19 cellular contexts compared by ENCODE assay signal in the genomic region with DNA sequence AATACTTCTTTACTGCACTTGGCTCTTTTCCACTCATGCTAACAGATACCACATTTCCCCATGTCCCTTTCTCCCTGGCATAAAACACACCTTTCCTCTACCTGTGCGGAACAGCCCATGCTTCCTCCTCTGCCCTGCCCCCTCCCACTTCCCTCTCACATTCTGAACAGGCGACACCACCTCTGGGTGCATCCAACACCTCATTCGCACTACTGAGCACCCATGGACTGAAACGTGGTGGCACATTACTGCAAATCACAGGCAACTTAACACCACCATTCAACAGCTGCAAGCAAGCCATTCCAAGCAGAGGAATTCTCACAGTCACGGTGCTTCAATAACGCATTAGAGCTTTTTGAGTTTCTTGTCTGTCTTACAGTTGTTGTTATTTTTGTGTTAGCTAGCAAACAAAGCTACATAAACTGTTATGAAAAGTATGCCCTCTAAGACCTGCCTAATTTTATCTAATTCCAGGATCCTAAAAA.
"Had no signal": no experiment of that assay in that cellular context is flagged by ENCODE, and none has a peak within 500 bp of the region (broad histone marks: within the 10 kb centered on the region; RNA-seq: fewer than 3 reads in every experiment).

No MANE protein-coding gene starts in this region.

- H3K4me3 Mint-ChIP-seq: activated CD4-positive, alpha-beta memory T cell treated with anti-CD3 and anti-CD28 coated beads for 36 hours; activated naive CD4-positive, alpha-beta T cell treated with anti-CD3 and anti-CD28 coated beads, Interleukin-2, amount 50 U/mL, for 24 hours; stimulated activated naive B cell treated with anti-CD40 and anti-IgM and Interleukin-4, amounts not matched to agents 10 μg/mL and 1 μg/mL and 100 μg/mL, for 72 hours had no signal

- H3K27ac ChIP-seq: adrenal gland, colonic mucosa, parathyroid adenoma, tibial nerve, VCaP had no signal

- H3K4me1 ChIP-seq: adrenal gland, colonic mucosa, tibial nerve had no signal

- H3K9ac ChIP-seq: parathyroid adenoma had no signal

- ATAC-seq: stimulated activated naive B cell treated with anti-CD40 and anti-IgM and Interleukin-4, amounts not matched to agents 10 μg/mL and 1 μg/mL and 100 μg/mL, for 72 hours had no signal

- H3K4me1 Mint-ChIP-seq: activated naive CD4-positive, alpha-beta T cell treated with anti-CD3 and anti-CD28 coated beads, Interleukin-2, amount 50 U/mL, for 24 hours; stimulated activated naive B cell treated with anti-CD40 and anti-IgM and Interleukin-4, amounts not matched to agents 10 μg/mL and 1 μg/mL and 100 μg/mL, for 72 hours had no signal

- H3K27ac Mint-ChIP-seq: activated CD4-positive, alpha-beta memory T cell treated with anti-CD3 and anti-CD28 coated beads for 36 hours; activated naive CD4-positive, alpha-beta T cell treated with anti-CD3 and anti-CD28 coated beads, Interleukin-2, amount 50 U/mL, for 24 hours; stimulated activated naive B cell treated with anti-CD40 and anti-IgM and Interleukin-4, amounts not matched to agents 10 μg/mL and 1 μg/mL and 100 μg/mL, for 72 hours had no signal

- H3K9me3 ChIP-seq: adrenal gland, colonic mucosa had no signal

- DNase-seq: activated CD4-positive, alpha-beta memory T cell treated with anti-CD3 and anti-CD28 coated beads for 36 hours; activated effector memory CD4-positive, alpha-beta T cell treated with anti-CD3 and anti-CD28 coated beads, Interleukin-2, amount 50 U/mL, for 16 hours; activated T-cell treated with anti-CD3 and anti-CD28 coated beads, Interleukin-2, amount 50 U/mL, for 48 hours; adrenal gland; central memory CD4-positive, alpha-beta T cell; colonic mucosa; glutamatergic neuron; hypothalamus; retina; stimulated activated CD4-positive, alpha-beta T cell treated with anti-CD3 and anti-CD28 coated beads, Interleukin-15, amount 100 ng/mL, for 24 hours; stimulated activated CD4-positive, alpha-beta T cell treated with anti-CD3 and anti-CD28 coated beads, Interleukin-4, amount 100 ng/mL, for 1 hour; stimulated activated naive B cell treated with anti-CD40 and anti-IgM and Interleukin-4, amounts not matched to agents 10 μg/mL and 1 μg/mL and 100 μg/mL, for 72 hours; substantia nigra; T-helper 1 cell; T1000 had no signal

- H3K79me2 ChIP-seq: parathyroid adenoma had no signal

- H3K27me3 Mint-ChIP-seq: activated CD4-positive, alpha-beta memory T cell treated with anti-CD3 and anti-CD28 coated beads for 36 hours; stimulated activated naive B cell treated with anti-CD40 and anti-IgM and Interleukin-4, amounts not matched to agents 10 μg/mL and 1 μg/mL and 100 μg/mL, for 72 hours had no signal

- H3K27me3 ChIP-seq: adrenal gland, colonic mucosa, tibial nerve had no signal

- H3K36me3 ChIP-seq: adrenal gland, colonic mucosa, tibial nerve had no signal

- H3K4me3 ChIP-seq: adrenal gland, colonic mucosa, tibial nerve had no signal
